Comparison of ENCODE assay signal across 19 cellular contexts in the genomic region with DNA sequence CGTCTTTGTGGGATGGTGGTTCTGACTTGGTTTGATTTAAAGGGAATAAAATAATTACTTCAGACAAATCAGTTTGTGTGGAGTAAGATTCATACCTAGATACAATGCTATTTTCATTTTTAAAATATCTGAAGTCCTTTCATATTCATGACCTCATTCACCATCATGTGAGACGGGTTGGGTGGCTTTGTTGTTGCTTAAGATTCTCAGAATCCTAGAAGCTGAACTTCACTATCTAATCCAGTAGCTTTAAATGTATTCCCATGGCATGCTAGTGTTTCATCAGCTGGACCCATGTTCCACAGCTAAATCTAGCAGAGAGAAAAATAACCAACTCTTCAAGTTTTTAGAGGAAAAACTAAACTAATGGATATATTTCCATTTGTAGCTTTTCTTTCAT. TPM values are rescaled to one million over a fixed set of nuclear protein-coding genes. Genes with fewer than 3 reads are reported as not detected.
DNase-seq lines count a peak whose midpoint lies in the region; ATAC-seq, FAIRE-seq and TF ChIP-seq lines count a peak whose summit lies in the region.
"Had no signal": no experiment of that assay in that cellular context is flagged by ENCODE, and none has a peak within 500 bp of the region (broad histone marks: within the 10 kb centered on the region; RNA-seq: fewer than 3 reads in every experiment).

No MANE protein-coding gene starts in this region.

- H2BK12ac ChIP-seq in trophoblast cell (ENCODE audit: low read length): no peak overlapping the region

- POLR2A ChIA-PET in CD4-positive, alpha-beta T cell (lab: Charles Lee): interaction anchor here (1.0 kb wide), 1 partner anchor 23 kb away, joined by 5 read pairs; a partner anchor contains a TSS

- peaks cover 0 to 3% of the 10 kb centered on the region in 2 experiments for H3K4me1 ChIP-seq in trophoblast cell (ENCODE audit: control insufficient read depth in 1 of 2, insufficient read depth in 2 of 2, low read length in 2 of 2)
- peaks cover 4% of the 10 kb centered on the region for H3K4me1 ChIP-seq in effector memory CD4-positive, alpha-beta T cell (ENCODE audit: control insufficient read depth, insufficient read depth, low read length, poor library complexity, severe bottlenecking)

- no peak overlapping the region for H3K27ac Mint-ChIP-seq in CD4-positive, alpha-beta T cell
- H3K27ac Mint-ChIP-seq: H9 had no signal

- no peak overlapping the region for H2BK120ac ChIP-seq in trophoblast cell (ENCODE audit: insufficient read depth, low read length, poor library complexity)

- H3K18ac ChIP-seq in trophoblast cell (ENCODE audit: low read length): no peak overlapping the region

- H3K23ac ChIP-seq in trophoblast cell (ENCODE audit: low read length): no peak overlapping the region

- H3K9me3 ChIP-seq in CD4-positive, alpha-beta T cell (ENCODE audit: control insufficient read depth, low read length): no peaks in the 10 kb centered on the region
- H3K9me3 ChIP-seq in trophoblast cell (ENCODE audit: insufficient read depth, low read depth, low read length): no peaks in the 10 kb centered on the region
- H3K9me3 ChIP-seq in effector memory CD4-positive, alpha-beta T cell (ENCODE audit: control insufficient read depth, low read length): no peaks in the 10 kb centered on the region
- H3K9me3 ChIP-seq: A549, Caco-2 had no signal

- no CpG with 5 or more reads among the region's 2 CpGs for WGBS in trophoblast cell (ENCODE audit: extremely low coverage, insufficient coverage, insufficient read length)

- H3K4me3 Mint-ChIP-seq in CD4-positive, alpha-beta T cell: peak overlapping the region; percentile 93
- H3K4me3 Mint-ChIP-seq: H9 had no signal

- H3K36me3 ChIP-seq in trophoblast cell (ENCODE audit: control insufficient read depth in 1 of 2, insufficient read depth in 2 of 2, low read length in 2 of 2): peaks cover 2 to 4% of the 10 kb centered on the region in 2 experiments
- peaks cover 18% of the 10 kb centered on the region for H3K36me3 ChIP-seq in effector memory CD4-positive, alpha-beta T cell (ENCODE audit: control insufficient read depth, insufficient read depth, low read length)

- peaks cover 5% of the 10 kb centered on the region for H3K79me2 ChIP-seq in trophoblast cell (ENCODE audit: control insufficient read depth, insufficient read depth, low read length, poor library complexity)

- TF ChIP-seq CTCF in CD4-positive, alpha-beta T cell (IDR thresholded peaks at IDR 0.05): no peak
- TF ChIP-seq CTCF in fibroblast of mammary gland (conservative IDR thresholded peaks at IDR 0.05; ENCODE audit: control insufficient read depth, insufficient read depth, low read depth, low read length): no peak

- peaks cover 19% of the 10 kb centered on the region for H3K4me1 Mint-ChIP-seq in CD4-positive, alpha-beta T cell (ENCODE audit: low read depth)

- H3K27me3 ChIP-seq in CD4-positive, alpha-beta T cell (ENCODE audit: control insufficient read depth, insufficient read depth, low read length): no peaks in the 10 kb centered on the region
- no peaks in the 10 kb centered on the region for H3K27me3 ChIP-seq in trophoblast cell (ENCODE audit: insufficient read depth, low read length)
- no peaks in the 10 kb centered on the region for H3K27me3 ChIP-seq in effector memory CD4-positive, alpha-beta T cell (replicated peaks; ENCODE audit: control insufficient read depth, insufficient read depth, low read length, poor library complexity, severe bottlenecking)

- no peak overlapping the region for H2AK5ac ChIP-seq in trophoblast cell (ENCODE audit: low read length)

- H3K9me3 Mint-ChIP-seq in CD4-positive, alpha-beta T cell: no peaks in the 10 kb centered on the region
- H3K9me3 Mint-ChIP-seq: H9 had no signal

- CTCF ChIA-PET in CD4-positive, alpha-beta T cell (lab: Charles Lee): no interaction called here

- no peak overlapping the region for H4K91ac ChIP-seq in trophoblast cell (ENCODE audit: low read depth, low read length)

- H3K79me1 ChIP-seq in trophoblast cell (ENCODE audit: low read length): peaks cover 4% of the 10 kb centered on the region

- H3K36me3 Mint-ChIP-seq in CD4-positive, alpha-beta T cell (ENCODE audit: low read depth): peaks cover 45% of the 10 kb centered on the region

- intact Hi-C loops in CD4-positive, alpha-beta T cell (cut with DNase I, micrococcal nuclease): loop anchor here in 1 of 2 experiments (10.0 kb wide), 2 partner anchors 233 to 277 kb away; a partner anchor contains a TSS

- ATAC-seq in CD4-positive, alpha-beta T cell (ENCODE audit: poor library complexity): no peak
- ATAC-seq in GM18870 (IDR thresholded peaks at IDR 0.05; ENCODE audit: unreplicated experiment) (no peak), HG03469 (IDR thresholded peaks at IDR 0.05; ENCODE audit: unreplicated experiment) (no peak)
- ATAC-seq: A549 had no signal

- no peak overlapping the region for H3K14ac ChIP-seq in trophoblast cell (ENCODE audit: low read length)

- FAIRE-seq in HTR-8/SVneo (lab: Jason Lieb, UNC): no peak
- FAIRE-seq: A549 had no signal

- no peak overlapping the region for H4K12ac ChIP-seq in trophoblast cell (ENCODE audit: low read depth, low read length)

- DNase-seq in CD4-positive, alpha-beta T cell: no peak
- DNase-seq in OCI-M1 (lab: John Stamatoyannopoulos, UW): peak; percentile 62
- DNase-seq in fibroblast of mammary gland (ENCODE audit: low read depth): peak; percentile 6
- DNase-seq in trophoblast cell: peak; percentile 81 to 93
- DNase-seq in HTR-8/SVneo (ENCODE audit: insufficient read length, low spot score): no peak
- DNase-seq in effector memory CD4-positive, alpha-beta T cell: no peak
- DNase-seq: Caco-2; DMS53; H9; IMR-90; NCI-H187 treated with DMSO at 0.1 percent for 48 hours; NCI-H69; NK-92 treated with Interleukin-12 subunit alpha and Interleukin-12 subunit beta, amount 100 ng/mL, for 24 hours; RPMI8226; SIG-M5 had no signal

- H2BK5ac ChIP-seq in trophoblast cell (ENCODE audit: low read depth, low read length, poor library complexity): no peak overlapping the region

- H3K27me3 Mint-ChIP-seq in CD4-positive, alpha-beta T cell: no peaks in the 10 kb centered on the region

- no peak overlapping the region for H3K27ac ChIP-seq in CD4-positive, alpha-beta T cell (ENCODE audit: low read depth, low read length)
- H3K27ac ChIP-seq in trophoblast cell (ENCODE audit: low read depth, low read length): no peak overlapping the region
- H3K27ac ChIP-seq in effector memory CD4-positive, alpha-beta T cell (ENCODE audit: insufficient read depth, low read length, poor library complexity, severe bottlenecking): no peak overlapping the region
- H3K27ac ChIP-seq: A549, C4-2B had no signal

- H3K4ac ChIP-seq in trophoblast cell (ENCODE audit: low read depth, low read length): no peak overlapping the region

- H3K9ac ChIP-seq in trophoblast cell (ENCODE audit: low read length): no peak overlapping the region

- H3K4me3 ChIP-seq in fibroblast of mammary gland (ENCODE audit: control insufficient read depth, low read depth, low read length) (no peak overlapping the region), trophoblast cell (ENCODE audit: low read depth, low read length) (no peak overlapping the region)
- H3K4me3 ChIP-seq in effector memory CD4-positive, alpha-beta T cell (ENCODE audit: insufficient read depth, low read depth, low read length, poor library complexity, severe bottlenecking): no peak overlapping the region
- H3K4me3 ChIP-seq: A549 had no signal

- H2AFZ ChIP-seq in trophoblast cell (ENCODE audit: insufficient read depth, low read length, poor library complexity): no peak overlapping the region

- H4K8ac ChIP-seq in trophoblast cell (ENCODE audit: low read depth, low read length): no peak overlapping the region

- no peak overlapping the region for H3K4me2 ChIP-seq in trophoblast cell (ENCODE audit: low read length)
- H3K4me2 ChIP-seq: A549 had no signal

RNA-seq across cellular contexts. Expression of a gene that starts 2.7 kb away (rescaled TPM):
- 10 to 100 TPM; 79.2 to 83.8 TPM for total RNA-seq in CD4-positive, alpha-beta T cell
- polyA plus RNA-seq in trophoblast cell (2013): 18.4 and 18.6 TPM in 2 replicates

RNA-seq across cellular contexts. Expression of a gene that starts 23.0 kb away (rescaled TPM):
- total RNA-seq in CD4-positive, alpha-beta T cell: 10 to 100 TPM; 89.6 to 96.6 TPM
- polyA plus RNA-seq in trophoblast cell (2013): 140 and 141 TPM in 2 replicates

RNA-seq across cellular contexts. Expression of a gene that starts 23.3 kb away (rescaled TPM):
- total RNA-seq in CD4-positive, alpha-beta T cell: 10 to 100 TPM; 14.6 to 14.8 TPM
- 35.6 and 37.2 TPM in 2 replicates for polyA plus RNA-seq in trophoblast cell (2013)

Comparison
In these comparisons a context has a peak if more than half of its experiments do, and no peak if none do; other contexts are left out.
1. DNase-seq: peak in OCI-M1 (single experiment), fibroblast of mammary gland (single experiment) and trophoblast cell (2 of 2); none in CD4-positive, alpha-beta T cell (0 of 10), HTR-8/SVneo (single experiment) and effector memory CD4-positive, alpha-beta T cell (0 of 3).